Comparison of ENCODE assay signal across 19 cellular contexts in genomic region chr5:98872679-98873078, GRCh38. TPM values are rescaled to one million over a fixed set of nuclear protein-coding genes. Genes with fewer than 3 reads are reported as not detected.
DNase-seq lines count a peak whose midpoint lies in the region; ATAC-seq, FAIRE-seq and TF ChIP-seq lines count a peak whose summit lies in the region.
"Had no signal": no experiment of that assay in that cellular context is flagged by ENCODE, and none has a peak within 500 bp of the region (broad histone marks: within the 10 kb centered on the region; RNA-seq: fewer than 3 reads in every experiment).

No MANE protein-coding gene starts in this region.

- peak; percentile 6 for DNase-seq in M059J (ENCODE audit: low read depth)
- no peak for DNase-seq in RWPE2 (ENCODE audit: low spot score)
- DNase-seq in fibroblast of lung (ENCODE audit: low read depth in 2 of 2), result peak; percentile 50 to 55
- peak; percentile 9 for DNase-seq in small intestine
- DNase-seq in activated CD4-positive, alpha-beta T cell treated with anti-CD3 and anti-CD28 coated beads for 1 hour, result no peak
- DNase-seq in sigmoid colon, result no peak
- DNase-seq: activated CD4-positive, alpha-beta T cell treated with anti-CD3 and anti-CD28 coated beads for 36 hours; activated CD8-positive, alpha-beta memory T cell treated with anti-CD3 and anti-CD28 coated beads, Interleukin-2, amount 50 U/mL, for 48 hours; activated naive CD4-positive, alpha-beta T cell treated with anti-CD3 and anti-CD28 coated beads, Interleukin-2, amount 10 ng/mL, durations not matched to agents 7 days and 5 days; effector CD8-positive, alpha-beta T cell; gastrocnemius medialis; H7; mesendoderm; NCI-H1092 treated with DMSO at 0.1 percent for 48 hours; SHP77 treated with DMSO at 0.1 percent for 48 hours; stimulated activated CD4-positive, alpha-beta T cell treated with anti-CD3 and anti-CD28 coated beads, Interleukin-2, amount 100 ng/mL, for 24 hours had no signal

- H3K4me3 ChIP-seq in RWPE2 (ENCODE audit: severe bottlenecking) (no peak overlapping the region), fibroblast of lung (replicated peaks in 1 of 4; ENCODE audit: control extremely low read depth in 1 of 4, insufficient read depth in 1 of 4, low read depth in 3 of 4, low read length in 4 of 4) (no peak overlapping the region), small intestine (ENCODE audit: low read depth in 1 of 2, low read length in 2 of 2) (no peak overlapping the region), sigmoid colon (no peak overlapping the region)
- H3K4me3 ChIP-seq: gastrocnemius medialis, suprapubic skin had no signal

- intact Hi-C loops in sigmoid colon (cut with DNase I), result no loop called here

- H3K9ac ChIP-seq in fibroblast of lung (ENCODE audit: insufficient read depth, low read length), result no peak overlapping the region

- H3K4me2 ChIP-seq in fibroblast of lung (ENCODE audit: extremely low read depth, insufficient read depth, low read length), result no peak overlapping the region

- no peak for FAIRE-seq in small intestine (lab: Jason Lieb, UNC)

- H4K20me1 ChIP-seq in fibroblast of lung (ENCODE audit: control insufficient read depth, extremely low read depth, insufficient read depth, low read length), result no peaks in the 10 kb centered on the region

- H3K9me3 ChIP-seq in RWPE2 (ENCODE audit: severe bottlenecking) (no peaks in the 10 kb centered on the region), fibroblast of lung (ENCODE audit: control insufficient read depth, insufficient read depth, low read depth, low read length) (no peaks in the 10 kb centered on the region), small intestine (ENCODE audit: control insufficient read depth, low read depth) (no peaks in the 10 kb centered on the region), sigmoid colon (no peaks in the 10 kb centered on the region)
- H3K9me3 ChIP-seq: gastrocnemius medialis, suprapubic skin had no signal

- no peak for TF ChIP-seq EP300 in sigmoid colon (IDR thresholded peaks at IDR 0.05)

- H3K27me3 ChIP-seq in RWPE2 (ENCODE audit: insufficient read depth, poor library complexity, severe bottlenecking) (no peaks in the 10 kb centered on the region), fibroblast of lung (ENCODE audit: control insufficient read depth, insufficient read depth, low read length) (no peaks in the 10 kb centered on the region), small intestine (ENCODE audit: control insufficient read depth in 2 of 2, insufficient read depth in 2 of 2, low read length in 2 of 2) (no peaks in the 10 kb centered on the region), sigmoid colon (no peaks in the 10 kb centered on the region)
- H3K27me3 ChIP-seq: gastrocnemius medialis, suprapubic skin had no signal

- H3K27ac ChIP-seq in RWPE2 (ENCODE audit: poor library complexity, severe bottlenecking) (no peak overlapping the region), fibroblast of lung (ENCODE audit: insufficient read depth, low read length) (no peak overlapping the region), small intestine (ENCODE audit: low read depth in 1 of 2, low read length in 1 of 2) (no peak overlapping the region), sigmoid colon (no peak overlapping the region)
- H3K27ac ChIP-seq: C4-2B, gastrocnemius medialis, suprapubic skin had no signal

- H3K36me3 ChIP-seq in RWPE2 (ENCODE audit: low read depth) (peaks cover 100% of the 10 kb centered on the region), fibroblast of lung (ENCODE audit: control insufficient read depth, insufficient read depth, low read length) (peaks cover 3% of the 10 kb centered on the region), small intestine (ENCODE audit: control insufficient read depth in 2 of 2, insufficient read depth in 2 of 2, low read length in 2 of 2) (peaks cover 8 to 18% of the 10 kb centered on the region in 2 donors), sigmoid colon (peaks cover 0 to 100% (median 27%) of the 10 kb centered on the region in 4 donors)

- ATAC-seq in RWPE2 (ENCODE audit: low read depth), result peak; percentile 88
- no peak for ATAC-seq in HG02571 (IDR thresholded peaks at IDR 0.05; ENCODE audit: unreplicated experiment)
- ATAC-seq: activated CD4-positive, alpha-beta T cell treated with anti-CD3 and anti-CD28 coated beads for 36 hours; gastrocnemius medialis had no signal

- TF ChIP-seq CTCF in RWPE2 (IDR thresholded peaks at IDR 0.05; ENCODE audit: poor library complexity, severe bottlenecking) (no peak), fibroblast of lung (conservative IDR thresholded peaks at IDR 0.05 in 1 of 2, IDR thresholded peaks at IDR 0.05 in 1 of 2; ENCODE audit: low read depth in 1 of 2, low read length in 2 of 2) (no peak), sigmoid colon (IDR thresholded peaks at IDR 0.05) (no peak)

- no peak for TF ChIP-seq POLR2A in sigmoid colon (IDR thresholded peaks at IDR 0.05)

- H3K79me2 ChIP-seq in fibroblast of lung (ENCODE audit: control insufficient read depth, insufficient read depth, low read length), result no peaks in the 10 kb centered on the region

- no peak overlapping the region for H2AFZ ChIP-seq in fibroblast of lung (ENCODE audit: low read length)

- WGBS in small intestine, 3 donors, result 77 to 84% (median 84%) methylated on average over 4 of the region's 4 CpGs
- 89 to 93% methylated on average over 4 of the region's 4 CpGs for WGBS in sigmoid colon, 2 donors

- H3K4me1 ChIP-seq in RWPE2 (ENCODE audit: insufficient read depth, poor library complexity, severe bottlenecking) (peaks cover 6% of the 10 kb centered on the region), fibroblast of lung (ENCODE audit: control insufficient read depth, extremely low read depth, insufficient read depth, low read length) (peaks cover 3% of the 10 kb centered on the region), small intestine (ENCODE audit: control insufficient read depth in 2 of 2, insufficient read depth in 1 of 2, low read depth in 1 of 2, low read length in 1 of 2) (no peaks in the 10 kb centered on the region), sigmoid colon (no peaks in the 10 kb centered on the region)
- H3K4me1 ChIP-seq: gastrocnemius medialis, suprapubic skin had no signal

RNA-seq across cellular contexts. Expression of gene CHD1, which starts 56.1 kb away (rescaled TPM):
- total RNA-seq in M059J (2014; rRNA removed; shearing (Covaris generic)), result 16.9 and 27.1 TPM in 2 replicates
- total RNA-seq in fibroblast of lung (48.0 and 48.4 TPM in 2 replicates), sigmoid colon (10 to 100 TPM; 38.2 to 73.3 (median 52.4) TPM)
- polyA plus RNA-seq in fibroblast of lung (18.2 and 20.3 TPM in 2 replicates), small intestine (10 to 100 TPM; 10.6 to 23.5 (median 20.3) TPM), sigmoid colon (10 to 100 TPM; 13.9 to 24.0 (median 19.8) TPM)
- polyA plus RNA-seq in fibroblast of lung (2012), result 12.0 and 13.3 TPM in 2 replicates
- 3.1 TPM in 2 replicates for polyA minus RNA-seq in fibroblast of lung (ENCODE audit: low replicate concordance)

Comparison
In these comparisons a context has a peak if more than half of its experiments do, and no peak if none do; other contexts are left out.
1. DNase-seq: peak in M059J (single experiment), fibroblast of lung (2 of 2) and small intestine (single experiment); none in RWPE2 (single experiment), activated CD4-positive, alpha-beta T cell treated with anti-CD3 and anti-CD28 coated beads for 1 hour (single experiment) and sigmoid colon (single experiment).